8 cellular contexts compared by ENCODE assay signal in the genomic region with DNA sequence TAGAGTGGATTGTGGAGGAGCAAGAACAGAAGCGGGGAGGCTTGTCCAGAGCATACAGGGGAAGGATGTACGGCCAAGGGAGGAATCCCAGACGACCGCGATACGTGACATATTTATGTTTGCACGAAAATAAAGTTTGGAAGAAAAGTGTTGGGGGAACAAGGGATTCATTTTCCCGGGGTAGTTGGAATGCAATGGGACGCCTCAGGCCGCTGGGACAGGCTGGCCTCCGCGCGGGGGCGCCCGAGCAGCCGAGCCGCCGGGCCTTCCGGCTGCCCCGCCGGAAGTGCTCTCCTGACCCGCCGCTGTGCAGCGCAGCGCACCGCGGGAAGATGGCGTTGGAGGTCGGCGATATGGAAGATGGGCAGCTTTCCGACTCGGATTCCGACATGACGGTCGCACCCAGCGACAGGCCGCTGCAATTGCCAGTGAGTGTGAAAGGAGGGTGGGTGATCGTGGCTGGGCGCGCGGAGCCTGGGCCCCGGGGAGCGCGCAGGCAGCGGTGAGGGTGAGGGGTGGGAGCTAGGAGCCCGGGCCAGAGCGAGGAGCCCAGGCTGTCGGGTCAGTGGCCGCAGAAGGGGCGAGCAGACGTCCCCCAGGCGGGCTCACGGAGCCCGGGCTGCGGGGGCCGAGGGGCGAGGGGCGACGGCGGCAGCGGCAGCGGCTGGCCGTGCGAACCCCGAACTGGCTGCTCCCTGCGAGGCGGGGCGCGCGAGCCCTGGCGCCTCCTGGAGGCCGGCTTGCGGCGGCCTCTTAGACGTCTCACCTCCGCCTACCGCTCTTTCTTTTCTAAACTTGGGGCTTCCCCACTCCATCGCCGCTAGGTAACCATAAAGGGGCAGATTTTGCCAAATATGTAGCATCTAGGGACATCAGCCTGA. TPM values are rescaled to one million over a fixed set of nuclear protein-coding genes. Genes with fewer than 3 reads are reported as not detected.
DNase-seq lines count a peak whose midpoint lies in the region; ATAC-seq and TF ChIP-seq lines count a peak whose summit lies in the region.

A gene with protein sequence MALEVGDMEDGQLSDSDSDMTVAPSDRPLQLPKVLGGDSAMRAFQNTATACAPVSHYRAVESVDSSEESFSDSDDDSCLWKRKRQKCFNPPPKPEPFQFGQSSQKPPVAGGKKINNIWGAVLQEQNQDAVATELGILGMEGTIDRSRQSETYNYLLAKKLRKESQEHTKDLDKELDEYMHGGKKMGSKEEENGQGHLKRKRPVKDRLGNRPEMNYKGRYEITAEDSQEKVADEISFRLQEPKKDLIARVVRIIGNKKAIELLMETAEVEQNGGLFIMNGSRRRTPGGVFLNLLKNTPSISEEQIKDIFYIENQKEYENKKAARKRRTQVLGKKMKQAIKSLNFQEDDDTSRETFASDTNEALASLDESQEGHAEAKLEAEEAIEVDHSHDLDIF (plus strand): TSS at position 317 of the 881 bp plus-strand sequence. CDS start 16 bp downstream, at position 333.

- peak within 1 kb of the TSS; percentile 80 to 99 for H3K4me3 Mint-ChIP-seq in activated T-cell treated with anti-CD3 and anti-CD28 coated beads, Interleukin-2, amount 50 U/mL, for 72 hours
- peak within 1 kb of the TSS; percentile 85 to 100 (median 96) for H3K4me3 Mint-ChIP-seq in naive thymus-derived CD8-positive, alpha-beta T cell

- ATAC-seq in GM21360 (IDR thresholded peaks at IDR 0.05; ENCODE audit: unreplicated experiment): peak; percentile 94
- ATAC-seq in activated T-cell treated with anti-CD3 and anti-CD28 coated beads, Interleukin-2, amount 50 U/mL, for 72 hours (replicated peaks in 1 of 2): peak; percentile 94 to 97
- peak; percentile 91 to 94 for ATAC-seq in naive thymus-derived CD8-positive, alpha-beta T cell

- H3K27ac Mint-ChIP-seq in activated T-cell treated with anti-CD3 and anti-CD28 coated beads, Interleukin-2, amount 50 U/mL, for 72 hours: peak within 1 kb of the TSS; percentile 86
- peak within 1 kb of the TSS; percentile 82 to 98 (median 94) for H3K27ac Mint-ChIP-seq in naive thymus-derived CD8-positive, alpha-beta T cell

- DNase-seq in DMS 273 (lab: John Stamatoyannopoulos, UW; ENCODE audit: unreplicated experiment) (peak; percentile 94), HT1080 (ENCODE audit: low read depth) (peak; percentile 79), fibroblast of gingiva (ENCODE audit: low read depth) (peak; percentile 76)
- peak; percentile 85 to 87 for DNase-seq in activated T-cell treated with anti-CD3 and anti-CD28 coated beads, Interleukin-2, amount 50 U/mL, for 72 hours
- DNase-seq in naive thymus-derived CD8-positive, alpha-beta T cell: peak; percentile 55 to 75 (median 68)
- DNase-seq in stimulated activated naive CD4-positive, alpha-beta T cell treated with Interleukin-2 at 50 U/mL for 16 hours (lab: John Stamatoyannopoulos, UW): peak; percentile 65

- peaks cover 3 to 18% of the 10 kb centered on the region in 2 donors for H3K36me3 Mint-ChIP-seq in activated T-cell treated with anti-CD3 and anti-CD28 coated beads, Interleukin-2, amount 50 U/mL, for 72 hours (ENCODE audit: insufficient read depth in 2 of 2)
- peaks cover 0 to 29% (median 7%) of the 10 kb centered on the region in 3 donors for H3K36me3 Mint-ChIP-seq in naive thymus-derived CD8-positive, alpha-beta T cell

- no peaks in the 10 kb centered on the region for H3K9me3 Mint-ChIP-seq in activated T-cell treated with anti-CD3 and anti-CD28 coated beads, Interleukin-2, amount 50 U/mL, for 72 hours
- H3K9me3 Mint-ChIP-seq in naive thymus-derived CD8-positive, alpha-beta T cell: no peaks in the 10 kb centered on the region

- POLR2A ChIA-PET in naive thymus-derived CD8-positive, alpha-beta T cell (lab: Charles Lee): interaction anchor here (1.0 to 1.5 kb wide), 5 partner anchors 173 to 431 kb away, joined by 3 to 18 read pairs (median 5); a partner anchor contains a TSS

- H3K27me3 Mint-ChIP-seq in activated T-cell treated with anti-CD3 and anti-CD28 coated beads, Interleukin-2, amount 50 U/mL, for 72 hours (ENCODE audit: low read depth): no peaks in the 10 kb centered on the region
- H3K27me3 Mint-ChIP-seq in naive thymus-derived CD8-positive, alpha-beta T cell: no peaks in the 10 kb centered on the region

- peaks cover 44% of the 10 kb centered on the region for H3K4me1 Mint-ChIP-seq in activated T-cell treated with anti-CD3 and anti-CD28 coated beads, Interleukin-2, amount 50 U/mL, for 72 hours (ENCODE audit: low read depth)
- H3K4me1 Mint-ChIP-seq in naive thymus-derived CD8-positive, alpha-beta T cell: peaks cover 10 to 41% (median 32%) of the 10 kb centered on the region in 4 donors

TF ChIP-seq in PFSK-1, 5 proteins besides CTCF, POLR2A, EP300 and RAD21:
- TF ChIP-seq FOXP2 (optimal IDR thresholded peaks at IDR 0.05; ENCODE audit: borderline replicate concordance, extremely low read depth, extremely low read length, insufficient read depth) (peak; percentile 87), SIN3A (IDR thresholded peaks at IDR 0.05; ENCODE audit: borderline replicate concordance, insufficient read depth, low read length) (no peak), TAF1 (IDR thresholded peaks at IDR 0.05; ENCODE audit: borderline replicate concordance, insufficient read depth, low read length) (peak; percentile 95), POLR2AphosphoS5 (IDR thresholded peaks at IDR 0.05; ENCODE audit: low read depth, low read length) (peak; percentile 76; the same call in 1 of the 2 replicates)
- TF ChIP-seq, protein P1, sequence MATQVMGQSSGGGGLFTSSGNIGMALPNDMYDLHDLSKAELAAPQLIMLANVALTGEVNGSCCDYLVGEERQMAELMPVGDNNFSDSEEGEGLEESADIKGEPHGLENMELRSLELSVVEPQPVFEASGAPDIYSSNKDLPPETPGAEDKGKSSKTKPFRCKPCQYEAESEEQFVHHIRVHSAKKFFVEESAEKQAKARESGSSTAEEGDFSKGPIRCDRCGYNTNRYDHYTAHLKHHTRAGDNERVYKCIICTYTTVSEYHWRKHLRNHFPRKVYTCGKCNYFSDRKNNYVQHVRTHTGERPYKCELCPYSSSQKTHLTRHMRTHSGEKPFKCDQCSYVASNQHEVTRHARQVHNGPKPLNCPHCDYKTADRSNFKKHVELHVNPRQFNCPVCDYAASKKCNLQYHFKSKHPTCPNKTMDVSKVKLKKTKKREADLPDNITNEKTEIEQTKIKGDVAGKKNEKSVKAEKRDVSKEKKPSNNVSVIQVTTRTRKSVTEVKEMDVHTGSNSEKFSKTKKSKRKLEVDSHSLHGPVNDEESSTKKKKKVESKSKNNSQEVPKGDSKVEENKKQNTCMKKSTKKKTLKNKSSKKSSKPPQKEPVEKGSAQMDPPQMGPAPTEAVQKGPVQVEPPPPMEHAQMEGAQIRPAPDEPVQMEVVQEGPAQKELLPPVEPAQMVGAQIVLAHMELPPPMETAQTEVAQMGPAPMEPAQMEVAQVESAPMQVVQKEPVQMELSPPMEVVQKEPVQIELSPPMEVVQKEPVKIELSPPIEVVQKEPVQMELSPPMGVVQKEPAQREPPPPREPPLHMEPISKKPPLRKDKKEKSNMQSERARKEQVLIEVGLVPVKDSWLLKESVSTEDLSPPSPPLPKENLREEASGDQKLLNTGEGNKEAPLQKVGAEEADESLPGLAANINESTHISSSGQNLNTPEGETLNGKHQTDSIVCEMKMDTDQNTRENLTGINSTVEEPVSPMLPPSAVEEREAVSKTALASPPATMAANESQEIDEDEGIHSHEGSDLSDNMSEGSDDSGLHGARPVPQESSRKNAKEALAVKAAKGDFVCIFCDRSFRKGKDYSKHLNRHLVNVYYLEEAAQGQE (IDR thresholded peaks at IDR 0.05; ENCODE audit: insufficient read depth in 1 of 2, low read depth in 2 of 2, low read length in 2 of 2): peak; percentile 21 to 65; a peak in 1 of 4 replicates

RNA-seq across cellular contexts. Expression of the gene that starts here (rescaled TPM):
- total RNA-seq in HT1080 (2014; rRNA removed; shearing (Covaris generic)): 52.8 and 60.4 TPM in 2 replicates
- polyA plus RNA-seq in HT1080 (2015; cell fraction: cytosol; rRNA removed): 45.5 and 54.4 TPM in 2 replicates
- polyA plus RNA-seq in HT1080 (2015; cell fraction: nucleus; rRNA removed): 30.8 and 33.6 TPM in 2 replicates
- 49.4 TPM for polyA plus RNA-seq in PFSK-1 (2012; ENCODE audit: insufficient read length, low read depth)
- total RNA-seq in activated T-cell treated with anti-CD3 and anti-CD28 coated beads, Interleukin-2, amount 50 U/mL, for 72 hours: 10 to 100 TPM; 30.6 to 40.0 TPM
- 10 to 100 TPM; 49.5 to 53.6 TPM for total RNA-seq in naive thymus-derived CD8-positive, alpha-beta T cell
- polyA plus RNA-seq in naive thymus-derived CD8-positive, alpha-beta T cell: 10 to 100 TPM; 75.3 to 92.8 (median 83.9) TPM

Comparison
In these comparisons a context has a peak if more than half of its experiments do, and no peak if none do; other contexts are left out.
1. Peak in every context shown above with its lines: DNase-seq and ATAC-seq.